Comparison of ENCODE assay signal across 12 cellular contexts in the genomic region with DNA sequence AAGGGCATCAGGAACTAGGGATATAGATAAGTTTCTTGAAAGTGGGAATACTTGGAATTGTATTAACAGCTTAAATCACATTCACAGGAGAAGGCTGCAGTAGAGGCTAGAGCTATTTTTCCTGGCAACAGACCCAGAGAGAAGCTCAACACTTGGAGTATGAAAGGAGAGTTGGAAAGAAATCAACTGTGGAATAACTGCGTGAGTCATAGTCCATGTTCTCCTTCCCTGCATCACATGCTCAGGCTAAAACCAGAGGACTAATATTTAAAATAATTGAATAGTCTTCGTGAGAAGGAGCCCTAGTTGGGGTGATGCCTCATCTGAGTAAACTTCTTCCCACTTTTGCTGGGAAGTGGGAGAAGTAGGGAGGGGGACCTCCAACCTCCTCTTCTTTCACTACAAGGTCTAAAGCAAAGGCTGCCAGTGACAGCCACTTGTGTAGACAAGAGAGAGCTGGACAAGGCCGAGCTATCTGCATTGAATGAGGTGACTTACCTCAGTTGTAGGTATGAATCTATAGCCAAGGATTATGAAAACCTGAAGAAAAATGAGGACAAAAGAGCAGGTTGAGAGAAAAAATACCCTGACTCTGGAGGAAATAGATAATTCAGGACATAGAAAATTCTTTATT. TPM values are rescaled to one million over a fixed set of nuclear protein-coding genes. Genes with fewer than 3 reads are reported as not detected.
DNase-seq lines count a peak whose midpoint lies in the region; TF ChIP-seq lines count a peak whose summit lies in the region.
"Had no signal": no experiment of that assay in that cellular context is flagged by ENCODE, and none has a peak within 500 bp of the region (broad histone marks: within the 10 kb centered on the region; RNA-seq: fewer than 3 reads in every experiment).

No MANE protein-coding gene starts in this region.

- H3K4me1 ChIP-seq in fibroblast of lung (ENCODE audit: control insufficient read depth, extremely low read depth, insufficient read depth, low read length) = peaks cover 14% of the 10 kb centered on the region

- peaks cover 4% of the 10 kb centered on the region for H3K36me3 Mint-ChIP-seq in nephron (ENCODE audit: low read depth)

- H3K79me2 ChIP-seq in fibroblast of lung (ENCODE audit: control insufficient read depth, insufficient read depth, low read length) = no peaks in the 10 kb centered on the region

- no peaks in the 10 kb centered on the region for H3K36me3 ChIP-seq in fibroblast of lung (ENCODE audit: control insufficient read depth, insufficient read depth, low read length)
- H3K36me3 ChIP-seq: BLaER1 treated with 17β-estradiol and CSF1 and Interleukin-3, amounts not matched to agents 10 nM and 100 nM had no signal

- H3K9ac ChIP-seq in fibroblast of lung (ENCODE audit: insufficient read depth, low read length) = no peak overlapping the region
- H3K9ac ChIP-seq: BLaER1 treated with 17β-estradiol and CSF1 and Interleukin-3, amounts not matched to agents 10 nM and 100 nM had no signal

- DNase-seq in AG04450 (ENCODE audit: low read depth, low spot score) = peak; percentile 89
- peak; percentile 58 for DNase-seq in RWPE1 (ENCODE audit: low spot score)
- DNase-seq in fibroblast of lung (ENCODE audit: low read depth in 2 of 2) = peak; percentile 97
- no peak for DNase-seq in NCI-H1694 (lab: John Stamatoyannopoulos, UW)
- DNase-seq in NCI-H345 treated with DMSO at 0.1 percent for 48 hours (lab: John Stamatoyannopoulos, UW; ENCODE audit: unreplicated experiment) = no peak
- DNase-seq in NCI-H774 (lab: John Stamatoyannopoulos, UW) = no peak
- DNase-seq in DMS 273 (lab: John Stamatoyannopoulos, UW; ENCODE audit: unreplicated experiment) = no peak
- DNase-seq: activated CD8-positive, alpha-beta memory T cell treated with anti-CD3 and anti-CD28 coated beads, Interleukin-2, amount 10 ng/mL, durations not matched to agents 7 days and 5 days; Karpas-422; stimulated activated naive CD4-positive, alpha-beta T cell had no signal

- peaks cover 14% of the 10 kb centered on the region for H3K4me1 Mint-ChIP-seq in nephron

- H3K4me3 Mint-ChIP-seq in nephron = no peak overlapping the region
- H3K4me3 Mint-ChIP-seq: activated CD8-positive, alpha-beta memory T cell treated with anti-CD3 and anti-CD28 coated beads, Interleukin-2, amount 10 ng/mL, durations not matched to agents 7 days and 5 days had no signal

- TF ChIP-seq CTCF in AG04450 (IDR thresholded peaks at IDR 0.05; ENCODE audit: low read depth, low read length) = no peak
- TF ChIP-seq CTCF in RWPE1 (conservative IDR thresholded peaks at IDR 0.05; ENCODE audit: low read depth) = no peak
- TF ChIP-seq CTCF in fibroblast of lung (conservative IDR thresholded peaks at IDR 0.05 in 1 of 2, IDR thresholded peaks at IDR 0.05 in 1 of 2; ENCODE audit: low read depth in 1 of 2, low read length in 2 of 2) = no peak
- TF ChIP-seq CTCF in nephron (IDR thresholded peaks at IDR 0.05; ENCODE audit: unreplicated experiment in 3 of 3) = no peak

- H3K9me3 Mint-ChIP-seq in nephron = no peaks in the 10 kb centered on the region

- H3K4me3 ChIP-seq in AG04450 (ENCODE audit: low read depth, low read length) (no peak overlapping the region), fibroblast of lung (replicated peaks in 1 of 4; ENCODE audit: control extremely low read depth in 1 of 4, insufficient read depth in 1 of 4, low read depth in 3 of 4, low read length in 4 of 4) (no peak overlapping the region)
- H3K4me3 ChIP-seq: BLaER1 treated with 17β-estradiol and CSF1 and Interleukin-3, amounts not matched to agents 10 nM and 100 nM had no signal

- no peak overlapping the region for H3K4me2 ChIP-seq in fibroblast of lung (ENCODE audit: extremely low read depth, insufficient read depth, low read length)
- H3K4me2 ChIP-seq: BLaER1 treated with 17β-estradiol and CSF1 and Interleukin-3, amounts not matched to agents 10 nM and 100 nM had no signal

- CTCF ChIA-PET in AG04450 (lab: Charles Lee) (interaction anchor here (1.6 kb wide), 1 partner anchor 262 kb away, joined by 5 read pairs; no protein-coding TSS in a partner anchor), RWPE1 (lab: Yijun Ruan, JAX) (interaction anchor here (0.6 to 0.7 kb wide), 3 partner anchors 10 to 325 kb away, joined by 3 to 7 read pairs (median 3); no protein-coding TSS in a partner anchor)

- no peak overlapping the region for H2AFZ ChIP-seq in fibroblast of lung (ENCODE audit: low read length)

- peak overlapping the region in 2 of 3 experiments; percentile 12 to 29 for H3K27ac Mint-ChIP-seq in nephron
- H3K27ac Mint-ChIP-seq: activated CD8-positive, alpha-beta memory T cell treated with anti-CD3 and anti-CD28 coated beads, Interleukin-2, amount 10 ng/mL, durations not matched to agents 7 days and 5 days had no signal

- H3K27ac ChIP-seq in AG04450 (ENCODE audit: low read depth, low read length) = peak overlapping the region; percentile 81
- no peak overlapping the region for H3K27ac ChIP-seq in RWPE1
- peak overlapping the region; percentile 49 for H3K27ac ChIP-seq in fibroblast of lung (ENCODE audit: insufficient read depth, low read length)
- H3K27ac ChIP-seq: BLaER1 treated with 17β-estradiol and CSF1 and Interleukin-3, amounts not matched to agents 10 nM and 100 nM had no signal

- no peaks in the 10 kb centered on the region for H4K20me1 ChIP-seq in fibroblast of lung (ENCODE audit: control insufficient read depth, extremely low read depth, insufficient read depth, low read length)
- H4K20me1 ChIP-seq: BLaER1 treated with 17β-estradiol and CSF1 and Interleukin-3, amounts not matched to agents 10 nM and 100 nM had no signal

- H3K27me3 ChIP-seq in AG04450 (ENCODE audit: control insufficient read depth, insufficient read depth, low read length) (no peaks in the 10 kb centered on the region), fibroblast of lung (ENCODE audit: control insufficient read depth, insufficient read depth, low read length) (no peaks in the 10 kb centered on the region)
- H3K27me3 ChIP-seq: BLaER1 treated with 17β-estradiol and CSF1 and Interleukin-3, amounts not matched to agents 10 nM and 100 nM had no signal

- H3K27me3 Mint-ChIP-seq in nephron (ENCODE audit: low read depth) = no peaks in the 10 kb centered on the region

- no peaks in the 10 kb centered on the region for H3K9me3 ChIP-seq in AG04450 (ENCODE audit: control insufficient read depth, insufficient read depth, low read length)
- no peaks in the 10 kb centered on the region for H3K9me3 ChIP-seq in fibroblast of lung (ENCODE audit: control insufficient read depth, insufficient read depth, low read depth, low read length)
- H3K9me3 ChIP-seq: BLaER1 treated with 17β-estradiol and CSF1 and Interleukin-3, amounts not matched to agents 10 nM and 100 nM had no signal

- POLR2A ChIA-PET in AG04450 (lab: Yijun Ruan, JAX) (interaction anchor here (1.1 kb wide), 1 partner anchor 246 kb away, joined by 3 read pairs; no protein-coding TSS in a partner anchor), RWPE1 (lab: Yijun Ruan, JAX; ENCODE audit: low non-redundant PET) (no interaction called here)

RNA-seq across cellular contexts. Expression of gene DYRK2, which starts 32.7 kb away (rescaled TPM):
- polyA plus RNA-seq in AG04450 (2011; rRNA removed) (15.3 and 17.9 TPM in 2 replicates), fibroblast of lung (18.3 and 18.7 TPM in 2 replicates)
- 40.7 and 65.9 TPM in 2 replicates for polyA minus RNA-seq in AG04450 (2011; rRNA and poly(A)+ RNA removed)
- 19.0 and 22.5 TPM in 2 replicates for total RNA-seq in fibroblast of lung
- 16.4 and 18.0 TPM in 2 replicates for polyA plus RNA-seq in fibroblast of lung (2012)
- 15.6 and 31.8 TPM in 2 replicates for polyA minus RNA-seq in fibroblast of lung (ENCODE audit: low replicate concordance)

Comparison
In these comparisons a context has a peak if more than half of its experiments do, and no peak if none do; other contexts are left out.
1. DNase-seq: peak in AG04450 (single experiment), RWPE1 (single experiment) and fibroblast of lung (2 of 2); none in NCI-H1694 (single experiment), NCI-H345 treated with DMSO at 0.1 percent for 48 hours (single experiment), NCI-H774 (single experiment) and DMS 273 (single experiment).